Comparison of ENCODE assay signal across 19 cellular contexts in the genomic region with DNA sequence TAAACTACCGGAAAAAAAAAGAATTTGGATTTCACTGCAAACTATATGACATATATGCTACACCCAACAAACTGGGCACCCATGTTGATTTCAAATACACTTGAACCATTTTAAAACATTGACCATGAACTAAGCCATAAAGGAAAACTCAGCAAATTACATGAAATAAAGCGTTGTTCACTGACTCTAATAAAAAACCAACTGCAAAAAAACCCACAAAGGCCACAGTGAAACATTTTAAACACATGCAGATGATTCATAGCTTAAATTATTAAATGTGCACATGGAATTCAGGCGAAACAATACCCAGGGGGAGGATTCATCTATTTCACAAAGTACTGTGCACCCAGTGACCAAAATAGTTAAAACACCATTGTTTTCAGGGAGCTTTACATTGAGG. TPM values are rescaled to one million over a fixed set of nuclear protein-coding genes. Genes with fewer than 3 reads are reported as not detected.
DNase-seq lines count a peak whose midpoint lies in the region; ATAC-seq, FAIRE-seq and TF ChIP-seq lines count a peak whose summit lies in the region.
"Had no signal": no experiment of that assay in that cellular context is flagged by ENCODE, and none has a peak within 500 bp of the region (broad histone marks: within the 10 kb centered on the region; RNA-seq: fewer than 3 reads in every experiment).

No MANE protein-coding gene starts in this region.

- in situ Hi-C loops in HepG2 (cut with HindIII; ENCODE audit: extremely low pct_ligation_motif_present, low pct_unique_long_range_greater_than_20kb), result no loop called here

- DNase-seq in activated CD4-positive, alpha-beta T cell treated with anti-CD3 and anti-CD28 coated beads for 36 hours, result no peak
- DNase-seq in activated CD4-positive, alpha-beta T cell treated with anti-CD3 and anti-CD28 coated beads, Interleukin-2, amount 10 ng/mL, durations not matched to agents 7 days and 5 days, result no peak
- DNase-seq in EL (peak; percentile 35), fibroblast of pulmonary artery (ENCODE audit: low read depth) (peak; percentile 3), sigmoid colon (no peak), HepG2 (ENCODE audit: low spot score) (no peak), Peyer's patch (no peak)
- DNase-seq: C1 segment of cervical spinal cord, COR-L47, HCEC 1CT, NCI-H1092 treated with DMSO at 0.1 percent for 48 hours, NCI-H1694, NCI-H345, NCI-H526 treated with DMSO at 0.1 percent for 48 hours had no signal

- H3K79me2 ChIP-seq in HepG2 (ENCODE audit: insufficient read depth, low read length), result no peaks in the 10 kb centered on the region

- H4K20me1 ChIP-seq in HepG2 (ENCODE audit: insufficient read depth, low read length), result no peaks in the 10 kb centered on the region

- no peak overlapping the region for H3K4me2 ChIP-seq in HepG2 (ENCODE audit: low read depth, low read length)

- TF ChIP-seq POLR2A in sigmoid colon (IDR thresholded peaks at IDR 0.05), result no peak
- no peak for TF ChIP-seq POLR2A in HepG2 (IDR thresholded peaks at IDR 0.05; ENCODE audit: insufficient read depth in 1 of 2, low read depth in 2 of 2, low read length in 2 of 2)
- no peak for TF ChIP-seq POLR2A in Peyer's patch (IDR thresholded peaks at IDR 0.05)

- H3K4me3 Mint-ChIP-seq in activated CD4-positive, alpha-beta T cell treated with anti-CD3 and anti-CD28 coated beads for 36 hours, result no peak overlapping the region
- no peak overlapping the region for H3K4me3 Mint-ChIP-seq in activated CD4-positive, alpha-beta T cell treated with anti-CD3 and anti-CD28 coated beads, Interleukin-2, amount 10 ng/mL, durations not matched to agents 7 days and 5 days
- H3K4me3 Mint-ChIP-seq in activated T-helper 17 cell treated with anti-CD3 and anti-CD28 coated beads, Interleukin-2, amount 50 U/mL, for 72 hours, result no peak overlapping the region

- no peak for ATAC-seq in activated CD4-positive, alpha-beta T cell treated with anti-CD3 and anti-CD28 coated beads for 36 hours
- no peak for ATAC-seq in activated T-helper 17 cell treated with anti-CD3 and anti-CD28 coated beads, Interleukin-2, amount 50 U/mL, for 72 hours (replicated peaks)
- ATAC-seq in HepG2, result no peak

- H3K9ac ChIP-seq in HepG2 (ENCODE audit: insufficient read depth, low read depth, low read length), result no peak overlapping the region

- no peak for TF ChIP-seq CTCF in fibroblast of pulmonary artery (IDR thresholded peaks at IDR 0.05; ENCODE audit: low read length, missing control alignments)
- TF ChIP-seq CTCF in sigmoid colon (IDR thresholded peaks at IDR 0.05), result no peak
- TF ChIP-seq CTCF in HepG2 (CRISPR knock-in tag; IDR thresholded peaks at IDR 0.05), result no peak
- TF ChIP-seq CTCF in Peyer's patch (IDR thresholded peaks at IDR 0.05), result no peak

- intact Hi-C loops in activated CD4-positive, alpha-beta T cell treated with anti-CD3 and anti-CD28 coated beads for 36 hours (cut with DNase I, micrococcal nuclease), result loop anchor here in 1 of 2 experiments (10.0 kb wide), 1 partner anchor 553 kb away; no protein-coding TSS in a partner anchor
- intact Hi-C loops in sigmoid colon (cut with DNase I) (no loop called here), HepG2 (cut with micrococcal nuclease; ENCODE audit: unreplicated experiment) (no loop called here)

- peaks cover 13% of the 10 kb centered on the region for H3K9me3 Mint-ChIP-seq in activated CD4-positive, alpha-beta T cell treated with anti-CD3 and anti-CD28 coated beads for 36 hours (ENCODE audit: low read depth)
- peaks cover 4% of the 10 kb centered on the region for H3K9me3 Mint-ChIP-seq in activated CD4-positive, alpha-beta T cell treated with anti-CD3 and anti-CD28 coated beads, Interleukin-2, amount 10 ng/mL, durations not matched to agents 7 days and 5 days
- peaks cover 4% of the 10 kb centered on the region for H3K9me3 Mint-ChIP-seq in activated T-helper 17 cell treated with anti-CD3 and anti-CD28 coated beads, Interleukin-2, amount 50 U/mL, for 72 hours

- H3K9me3 ChIP-seq in sigmoid colon (no peaks in the 10 kb centered on the region), HepG2 (ENCODE audit: low read length) (0 out of 2 replicates have a peak, but pooled peaks cover under 1% of the 10 kb centered on the region), Peyer's patch (no peaks in the 10 kb centered on the region)

- CTCF ChIA-PET in activated CD4-positive, alpha-beta T cell treated with anti-CD3 and anti-CD28 coated beads for 36 hours (lab: Charles Lee), result interaction anchor here (0.9 kb wide), 1 partner anchor 9 kb away, joined by 3 read pairs; no protein-coding TSS in a partner anchor
- CTCF ChIA-PET in activated CD4-positive, alpha-beta T cell treated with anti-CD3 and anti-CD28 coated beads, Interleukin-2, amount 10 ng/mL, durations not matched to agents 7 days and 5 days (lab: Charles Lee), result no interaction called here
- CTCF ChIA-PET in HepG2 (lab: Yijun Ruan, JAX; ENCODE audit: low intra/inter-chr PET ratio, low total read pairs), result no interaction called here

- BruUV-seq in HepG2 (replicated peaks; lab: Mats Ljungman, UMichigan), result no TSS peak

- H3K27me3 Mint-ChIP-seq in activated CD4-positive, alpha-beta T cell treated with anti-CD3 and anti-CD28 coated beads for 36 hours, result no peaks in the 10 kb centered on the region
- no peaks in the 10 kb centered on the region for H3K27me3 Mint-ChIP-seq in activated CD4-positive, alpha-beta T cell treated with anti-CD3 and anti-CD28 coated beads, Interleukin-2, amount 10 ng/mL, durations not matched to agents 7 days and 5 days
- H3K27me3 Mint-ChIP-seq in activated T-helper 17 cell treated with anti-CD3 and anti-CD28 coated beads, Interleukin-2, amount 50 U/mL, for 72 hours, result no peaks in the 10 kb centered on the region

- TF ChIP-seq RAD21 in HepG2 (CRISPR knock-in tag; IDR thresholded peaks at IDR 0.05), result no peak

- H3K4me3 ChIP-seq in fibroblast of pulmonary artery (replicated peaks; ENCODE audit: low read depth, low read length), result no peak overlapping the region
- no peak overlapping the region for H3K4me3 ChIP-seq in sigmoid colon
- no peak overlapping the region for H3K4me3 ChIP-seq in HepG2 (replicated peaks in 1 of 3; ENCODE audit: insufficient read depth in 1 of 3, low read depth in 2 of 3, low read length in 3 of 3)
- no peak overlapping the region for H3K4me3 ChIP-seq in Peyer's patch

- peaks cover 3 to 83% (median 27%) of the 10 kb centered on the region in 4 donors for H3K36me3 ChIP-seq in sigmoid colon
- H3K36me3 ChIP-seq in HepG2 (replicated peaks in 1 of 2; ENCODE audit: control insufficient read depth in 1 of 2, insufficient read depth in 2 of 2, low read length in 2 of 2), result peaks cover 7 to 35% of the 10 kb centered on the region in 2 experiments
- H3K36me3 ChIP-seq in Peyer's patch, result peaks cover 0 to 60% (median 0%) of the 10 kb centered on the region in 3 donors

- no peak for FAIRE-seq in HepG2 (lab: Jason Lieb, UNC)
- FAIRE-seq: GM12891, GM19239 had no signal

- H3K27ac ChIP-seq in sigmoid colon, result no peak overlapping the region
- no peak overlapping the region for H3K27ac ChIP-seq in HepG2 (ENCODE audit: extremely low read length, insufficient read depth, low read length)
- H3K27ac ChIP-seq in Peyer's patch, result no peak overlapping the region
- H3K27ac ChIP-seq: 22Rv1 had no signal

- TF ChIP-seq EP300 in sigmoid colon (IDR thresholded peaks at IDR 0.05), result no peak
- no peak for TF ChIP-seq EP300 in HepG2 (IDR thresholded peaks at IDR 0.05; ENCODE audit: low read depth in 2 of 2, low read length in 2 of 2)
- no peak for TF ChIP-seq EP300 in HepG2 (CRISPR knock-in tag; IDR thresholded peaks at IDR 0.05; ENCODE audit: borderline replicate concordance)

- H3K27me3 ChIP-seq in sigmoid colon, result no peaks in the 10 kb centered on the region
- H3K27me3 ChIP-seq in HepG2 (ENCODE audit: control insufficient read depth in 1 of 2, insufficient read depth in 2 of 2, low read length in 2 of 2), result no peaks in the 10 kb centered on the region
- no peaks in the 10 kb centered on the region for H3K27me3 ChIP-seq in Peyer's patch

- 78 to 94% methylated on average over 3 of the region's 3 CpGs for WGBS in sigmoid colon, 2 donors
- 82% methylated on average over 3 of the region's 3 CpGs for WGBS in HepG2 (ENCODE audit: low lambda C conversion rate)

- POLR2A ChIA-PET in activated CD4-positive, alpha-beta T cell treated with anti-CD3 and anti-CD28 coated beads for 36 hours (lab: Charles Lee), result no interaction called here
- POLR2A ChIA-PET in activated CD4-positive, alpha-beta T cell treated with anti-CD3 and anti-CD28 coated beads, Interleukin-2, amount 10 ng/mL, durations not matched to agents 7 days and 5 days (lab: Charles Lee), result no interaction called here
- POLR2A ChIA-PET in HepG2 (lab: Yijun Ruan, JAX), result no interaction called here

- H3K36me3 Mint-ChIP-seq in activated CD4-positive, alpha-beta T cell treated with anti-CD3 and anti-CD28 coated beads for 36 hours (ENCODE audit: low read depth), result peaks cover 75% of the 10 kb centered on the region
- H3K36me3 Mint-ChIP-seq in activated CD4-positive, alpha-beta T cell treated with anti-CD3 and anti-CD28 coated beads, Interleukin-2, amount 10 ng/mL, durations not matched to agents 7 days and 5 days (ENCODE audit: low read depth), result peaks cover 75% of the 10 kb centered on the region
- H3K36me3 Mint-ChIP-seq in activated T-helper 17 cell treated with anti-CD3 and anti-CD28 coated beads, Interleukin-2, amount 50 U/mL, for 72 hours (ENCODE audit: low read depth), result peaks cover 95% of the 10 kb centered on the region

- peak overlapping the region; percentile 35 for H3K27ac Mint-ChIP-seq in activated CD4-positive, alpha-beta T cell treated with anti-CD3 and anti-CD28 coated beads for 36 hours
- no peak overlapping the region for H3K27ac Mint-ChIP-seq in activated CD4-positive, alpha-beta T cell treated with anti-CD3 and anti-CD28 coated beads, Interleukin-2, amount 10 ng/mL, durations not matched to agents 7 days and 5 days
- H3K27ac Mint-ChIP-seq in activated T-helper 17 cell treated with anti-CD3 and anti-CD28 coated beads, Interleukin-2, amount 50 U/mL, for 72 hours, result peak overlapping the region; percentile 35

- no peak overlapping the region for H2AFZ ChIP-seq in HepG2 (ENCODE audit: low read length)

- H3K4me1 ChIP-seq in sigmoid colon (no peaks in the 10 kb centered on the region), HepG2 (ENCODE audit: insufficient read depth, low read length) (no peaks in the 10 kb centered on the region), Peyer's patch (no peaks in the 10 kb centered on the region)

- peaks cover 28% of the 10 kb centered on the region for H3K4me1 Mint-ChIP-seq in activated CD4-positive, alpha-beta T cell treated with anti-CD3 and anti-CD28 coated beads for 36 hours
- H3K4me1 Mint-ChIP-seq in activated CD4-positive, alpha-beta T cell treated with anti-CD3 and anti-CD28 coated beads, Interleukin-2, amount 10 ng/mL, durations not matched to agents 7 days and 5 days, result peaks cover 2% of the 10 kb centered on the region
- peaks cover 22% of the 10 kb centered on the region for H3K4me1 Mint-ChIP-seq in activated T-helper 17 cell treated with anti-CD3 and anti-CD28 coated beads, Interleukin-2, amount 50 U/mL, for 72 hours

RNA-seq across cellular contexts. Expression of a gene that starts 33.3 kb away (rescaled TPM):
- total RNA-seq in activated CD4-positive, alpha-beta T cell treated with anti-CD3 and anti-CD28 coated beads for 36 hours, result 10 to 100 TPM; 49.3 to 52.9 TPM
- 10 to 100 TPM; 53.5 to 56.5 TPM for total RNA-seq in activated CD4-positive, alpha-beta T cell treated with anti-CD3 and anti-CD28 coated beads, Interleukin-2, amount 10 ng/mL, durations not matched to agents 7 days and 5 days
- 10 to 100 TPM; 27.5 to 62.6 TPM for total RNA-seq in activated T-helper 17 cell treated with anti-CD3 and anti-CD28 coated beads, Interleukin-2, amount 50 U/mL, for 72 hours
- 10 to 100 TPM; 44.4 to 50.4 (median 49.9) TPM for total RNA-seq in sigmoid colon
- polyA plus RNA-seq in sigmoid colon, result 10 to 100 TPM; 13.8 to 22.5 (median 17.3) TPM
- 39.2 and 43.1 TPM in 2 replicates for total RNA-seq in HepG2 (2016; rRNA removed; fragmentation: Illumina TruSeq; extraction: Trizol)
- total RNA-seq in HepG2 (2016; cell fraction: cytosol; rRNA removed; fragmentation: Illumina TruSeq; extraction: Trizol; ENCODE audit: low read depth), result 9.6 and 9.7 TPM in 2 replicates
- total RNA-seq in HepG2 (2016; cell fraction: insoluble cytoplasmic fraction; rRNA removed; fragmentation: Illumina TruSeq; extraction: Trizol), result 44.7 and 46.0 TPM in 2 replicates
- 19.2 TPM in 2 replicates for total RNA-seq in HepG2 (2016; cell fraction: membrane; rRNA removed; fragmentation: Illumina TruSeq; extraction: Trizol)
- total RNA-seq in HepG2 (2016; cell fraction: nucleus; rRNA removed; fragmentation: Illumina TruSeq; extraction: Trizol), result 73.8 and 83.7 TPM in 2 replicates
- polyA plus RNA-seq in HepG2 (2011; rRNA removed), result 53.9 and 59.2 TPM in 2 replicates
- 24.6 and 29.6 TPM in 2 replicates for polyA plus RNA-seq in HepG2 (2011; cell fraction: cytosol; rRNA removed)
- polyA plus RNA-seq in HepG2 (2011; cell fraction: nucleus; rRNA removed), result 76.6 and 78.8 TPM in 2 replicates
- 27.0 and 30.9 TPM in 2 replicates for polyA plus RNA-seq in HepG2 (2012)
- polyA plus RNA-seq in HepG2 (2016; cell fraction: cytosol; fragmentation: Illumina TruSeq; extraction: Trizol; ENCODE audit: low read depth), result 5.1 and 6.8 TPM in 2 replicates
- polyA plus RNA-seq in HepG2 (2016; cell fraction: insoluble cytoplasmic fraction; fragmentation: Illumina TruSeq; extraction: Trizol; ENCODE audit: low read depth), result 49.7 and 51.4 TPM in 2 replicates
- 15.2 and 18.8 TPM in 2 replicates for polyA plus RNA-seq in HepG2 (2016; cell fraction: membrane; fragmentation: Illumina TruSeq; extraction: Trizol; ENCODE audit: low read depth)
- 66.9 and 74.7 TPM in 2 replicates for polyA plus RNA-seq in HepG2 (2016; cell fraction: nucleus; fragmentation: Illumina TruSeq; extraction: Trizol; ENCODE audit: insufficient read depth, low read depth)
- 87.7 and 260 TPM in 2 replicates for polyA minus RNA-seq in HepG2 (2011; rRNA and poly(A)+ RNA removed; ENCODE audit: low replicate concordance)
- polyA minus RNA-seq in HepG2 (2011; cell fraction: cytosol; rRNA and poly(A)+ RNA removed), result 25.6 and 30.9 TPM in 2 replicates
- 211 and 212 TPM in 2 replicates for polyA minus RNA-seq in HepG2 (2011; cell fraction: nucleus; rRNA and poly(A)+ RNA removed)
- total RNA-seq in Peyer's patch, result 10 to 100 TPM; 45.7 to 82.1 (median 71.7) TPM

RNA-seq across cellular contexts. Expression of a gene that starts 33.4 kb away (rescaled TPM):
- 1 to 10 TPM; 9.2 to 9.6 TPM for total RNA-seq in activated CD4-positive, alpha-beta T cell treated with anti-CD3 and anti-CD28 coated beads for 36 hours
- total RNA-seq in activated CD4-positive, alpha-beta T cell treated with anti-CD3 and anti-CD28 coated beads, Interleukin-2, amount 10 ng/mL, durations not matched to agents 7 days and 5 days, result 10 to 100 TPM; 11.4 to 14.7 TPM
- 10 to 100 TPM in 1 of 2 donors, 1 to 10 TPM in 1; 7.9 to 13.4 TPM for total RNA-seq in activated T-helper 17 cell treated with anti-CD3 and anti-CD28 coated beads, Interleukin-2, amount 50 U/mL, for 72 hours
- 10 to 100 TPM in 1 of 4 donors, 1 to 10 TPM in 3; 3.0 to 11.1 (median 6.1) TPM for total RNA-seq in sigmoid colon
- 10 to 100 TPM; 10.3 to 23.4 (median 15.5) TPM for polyA plus RNA-seq in sigmoid colon
- 17.8 and 24.8 TPM in 2 replicates for total RNA-seq in HepG2 (2016; rRNA removed; fragmentation: Illumina TruSeq; extraction: Trizol)
- total RNA-seq in HepG2 (2016; cell fraction: cytosol; rRNA removed; fragmentation: Illumina TruSeq; extraction: Trizol; ENCODE audit: low read depth), result 7.2 and 7.8 TPM in 2 replicates
- total RNA-seq in HepG2 (2016; cell fraction: insoluble cytoplasmic fraction; rRNA removed; fragmentation: Illumina TruSeq; extraction: Trizol), result 16.7 and 28.2 TPM in 2 replicates
- total RNA-seq in HepG2 (2016; cell fraction: membrane; rRNA removed; fragmentation: Illumina TruSeq; extraction: Trizol), result 8.9 and 14.9 TPM in 2 replicates
- 16.4 and 17.2 TPM in 2 replicates for total RNA-seq in HepG2 (2016; cell fraction: nucleus; rRNA removed; fragmentation: Illumina TruSeq; extraction: Trizol)
- 6.3 and 6.9 TPM in 2 replicates for polyA plus RNA-seq in HepG2 (2011; rRNA removed)
- 2.8 and 4.2 TPM in 2 replicates for polyA plus RNA-seq in HepG2 (2011; cell fraction: cytosol; rRNA removed)
- 4.9 and 9.0 TPM in 2 replicates for polyA plus RNA-seq in HepG2 (2011; cell fraction: nucleus; rRNA removed)
- polyA plus RNA-seq in HepG2 (2012), result 6.8 and 8.0 TPM in 2 replicates
- polyA plus RNA-seq in HepG2 (2016; cell fraction: cytosol; fragmentation: Illumina TruSeq; extraction: Trizol; ENCODE audit: low read depth), result 2.4 and 3.0 TPM in 2 replicates
- 21.6 and 23.1 TPM in 2 replicates for polyA plus RNA-seq in HepG2 (2016; cell fraction: insoluble cytoplasmic fraction; fragmentation: Illumina TruSeq; extraction: Trizol; ENCODE audit: low read depth)
- polyA plus RNA-seq in HepG2 (2016; cell fraction: membrane; fragmentation: Illumina TruSeq; extraction: Trizol; ENCODE audit: low read depth), result 4.2 and 4.6 TPM in 2 replicates
- 23.7 and 30.6 TPM in 2 replicates for polyA plus RNA-seq in HepG2 (2016; cell fraction: nucleus; fragmentation: Illumina TruSeq; extraction: Trizol; ENCODE audit: insufficient read depth, low read depth)
- polyA minus RNA-seq in HepG2 (2011; rRNA and poly(A)+ RNA removed; ENCODE audit: low replicate concordance), result 1.4 and 11.6 TPM in 2 replicates
- polyA minus RNA-seq in HepG2 (2011; cell fraction: cytosol; rRNA and poly(A)+ RNA removed), result 3.3 and 3.9 TPM in 2 replicates
- 12.0 and 15.3 TPM in 2 replicates for polyA minus RNA-seq in HepG2 (2011; cell fraction: nucleus; rRNA and poly(A)+ RNA removed)
- total RNA-seq in Peyer's patch, result 10 to 100 TPM; 10.0 to 17.0 (median 14.1) TPM

RNA-seq across cellular contexts. Expression of a gene that starts 51.3 kb away (rescaled TPM):
- not detected for total RNA-seq in activated CD4-positive, alpha-beta T cell treated with anti-CD3 and anti-CD28 coated beads for 36 hours
- not detected for total RNA-seq in activated CD4-positive, alpha-beta T cell treated with anti-CD3 and anti-CD28 coated beads, Interleukin-2, amount 10 ng/mL, durations not matched to agents 7 days and 5 days
- not detected for total RNA-seq in activated T-helper 17 cell treated with anti-CD3 and anti-CD28 coated beads, Interleukin-2, amount 50 U/mL, for 72 hours
- total RNA-seq in sigmoid colon (under 1 TPM in 1 of 4 donors, not detected in 3; 0.81 TPM), HepG2 (2016; rRNA removed; fragmentation: Illumina TruSeq; extraction: Trizol) (0.11 and 0.20 TPM in 2 replicates), Peyer's patch (not detected)
- polyA plus RNA-seq in sigmoid colon (under 1 TPM in 1 of 3 donors, not detected in 2; 0.04 TPM), HepG2 (2011; rRNA removed) (not detected in 2 replicates)
- not detected in 2 replicates for total RNA-seq in HepG2 (2016; cell fraction: cytosol; rRNA removed; fragmentation: Illumina TruSeq; extraction: Trizol; ENCODE audit: low read depth)
- not detected in 2 replicates for total RNA-seq in HepG2 (2016; cell fraction: insoluble cytoplasmic fraction; rRNA removed; fragmentation: Illumina TruSeq; extraction: Trizol)
- total RNA-seq in HepG2 (2016; cell fraction: membrane; rRNA removed; fragmentation: Illumina TruSeq; extraction: Trizol), result not detected in 2 replicates
- not detected in 2 replicates for total RNA-seq in HepG2 (2016; cell fraction: nucleus; rRNA removed; fragmentation: Illumina TruSeq; extraction: Trizol)
- not detected in 2 replicates for polyA plus RNA-seq in HepG2 (2011; cell fraction: cytosol; rRNA removed)
- polyA plus RNA-seq in HepG2 (2011; cell fraction: nucleus; rRNA removed), result not detected in 2 replicates
- 0.09 TPM in 1 of 2 replicates, not detected in the other for polyA plus RNA-seq in HepG2 (2012)
- 0.10 TPM in 1 of 2 replicates, not detected in the other for polyA plus RNA-seq in HepG2 (2016; cell fraction: cytosol; fragmentation: Illumina TruSeq; extraction: Trizol; ENCODE audit: low read depth)
- not detected in 2 replicates for polyA plus RNA-seq in HepG2 (2016; cell fraction: insoluble cytoplasmic fraction; fragmentation: Illumina TruSeq; extraction: Trizol; ENCODE audit: low read depth)
- 0.25 TPM in 1 of 2 replicates, not detected in the other for polyA plus RNA-seq in HepG2 (2016; cell fraction: membrane; fragmentation: Illumina TruSeq; extraction: Trizol; ENCODE audit: low read depth)
- polyA plus RNA-seq in HepG2 (2016; cell fraction: nucleus; fragmentation: Illumina TruSeq; extraction: Trizol; ENCODE audit: insufficient read depth, low read depth), result not detected in 2 replicates
- not detected in 2 replicates for polyA minus RNA-seq in HepG2 (2011; rRNA and poly(A)+ RNA removed; ENCODE audit: low replicate concordance)
- not detected in 2 replicates for polyA minus RNA-seq in HepG2 (2011; cell fraction: cytosol; rRNA and poly(A)+ RNA removed)
- polyA minus RNA-seq in HepG2 (2011; cell fraction: nucleus; rRNA and poly(A)+ RNA removed), result not detected in 2 replicates
- total RNA-seq: G401 had no signal

Comparison
In these comparisons a context has a peak if more than half of its experiments do, and no peak if none do; other contexts are left out.
1. DNase-seq: peak in EL (single experiment) and fibroblast of pulmonary artery (single experiment); none in activated CD4-positive, alpha-beta T cell treated with anti-CD3 and anti-CD28 coated beads for 36 hours (single experiment), activated CD4-positive, alpha-beta T cell treated with anti-CD3 and anti-CD28 coated beads, Interleukin-2, amount 10 ng/mL, durations not matched to agents 7 days and 5 days (single experiment), sigmoid colon (single experiment), HepG2 (single experiment) and Peyer's patch (0 of 3).